ENCODE assay signal across 1 cellular context in genomic region chr1:23791434-23792047, GRCh38.
A peak's percentile ranks its signal among the peaks of the same experiment; 100 is the strongest.
TF ChIP-seq lines count a peak whose summit lies in the region.

No MANE protein-coding gene starts in this region.

TF ChIP-seq in H1, 55 proteins besides CTCF, POLR2A, EP300 and RAD21:
- no peak for TF ChIP-seq ZNF274 (IDR thresholded peaks at IDR 0.05; ENCODE audit: borderline replicate concordance, extremely low read depth, low read length)
- TF ChIP-seq CREB1 (IDR thresholded peaks at IDR 0.05), result no peak
- TF ChIP-seq RFX5 (IDR thresholded peaks at IDR 0.05; ENCODE audit: borderline replicate concordance, low read depth, low read length), result no peak
- TF ChIP-seq GABPA (IDR thresholded peaks at IDR 0.05; ENCODE audit: borderline replicate concordance, insufficient read depth, low read length), result no peak
- TF ChIP-seq USF2 (IDR thresholded peaks at IDR 0.05; ENCODE audit: low read length), result no peak
- TF ChIP-seq TEAD4 (IDR thresholded peaks at IDR 0.05; ENCODE audit: low read depth, low read length), result no peak
- no peak for TF ChIP-seq CHD1 (IDR thresholded peaks at IDR 0.05; ENCODE audit: low read depth, low read length)
- no peak for TF ChIP-seq FOSL1 (IDR thresholded peaks at IDR 0.05; ENCODE audit: insufficient read depth, low read depth, low read length)
- TF ChIP-seq KDM5A (IDR thresholded peaks at IDR 0.05; ENCODE audit: low read length), result no peak
- no peak for TF ChIP-seq BACH1 (IDR thresholded peaks at IDR 0.05; ENCODE audit: low read length)
- no peak for TF ChIP-seq TAF1 (IDR thresholded peaks at IDR 0.05; ENCODE audit: low read depth, low read length)
- TF ChIP-seq MAX (IDR thresholded peaks at IDR 0.05), result no peak; the same call in 1 of the 2 replicates
- peak; percentile 54 for TF ChIP-seq SAP30 (IDR thresholded peaks at IDR 0.05; ENCODE audit: insufficient read depth, insufficient replicate concordance, low read length)
- TF ChIP-seq ATF3 (IDR thresholded peaks at IDR 0.05; ENCODE audit: insufficient read depth, low read depth, low read length), result no peak
- TF ChIP-seq JUN (IDR thresholded peaks at IDR 0.05; ENCODE audit: low read depth, low read length), result no peak
- peak; percentile 1; the same call in 1 of the 2 replicates for TF ChIP-seq SUZ12 (IDR thresholded peaks at IDR 0.05; ENCODE audit: low read length)
- no peak for TF ChIP-seq RBBP5 (IDR thresholded peaks at IDR 0.05; ENCODE audit: borderline replicate concordance, low read depth, low read length)
- no peak for TF ChIP-seq CBX5 (IDR thresholded peaks at IDR 0.05; ENCODE audit: low read depth, low read length)
- TF ChIP-seq SP2 (IDR thresholded peaks at IDR 0.05; ENCODE audit: low read length), result no peak
- TF ChIP-seq RNF2 (IDR thresholded peaks at IDR 0.05; ENCODE audit: borderline replicate concordance, low read depth, low read length, missing control alignments, poor library complexity, severe bottlenecking), result no peak
- no peak for TF ChIP-seq TBP (IDR thresholded peaks at IDR 0.05; ENCODE audit: low read depth, low read length)
- peak; percentile 4 for TF ChIP-seq KDM4A (IDR thresholded peaks at IDR 0.05; ENCODE audit: low read depth, low read length, severe bottlenecking)
- TF ChIP-seq CHD2 (IDR thresholded peaks at IDR 0.05; ENCODE audit: low read length), result no peak
- no peak for TF ChIP-seq BRCA1 (IDR thresholded peaks at IDR 0.05; ENCODE audit: low read depth, low read length)
- no peak for TF ChIP-seq SIN3A (conservative IDR thresholded peaks at IDR 0.05 in 1 of 2, IDR thresholded peaks at IDR 0.05 in 1 of 2; ENCODE audit: low read depth in 1 of 2, low read length in 2 of 2)
- TF ChIP-seq E2F6 (IDR thresholded peaks at IDR 0.05), result no peak
- peak; percentile 11; the same call in 1 of the 2 replicates for TF ChIP-seq PHF8 (conservative IDR thresholded peaks at IDR 0.05; ENCODE audit: low read depth, low read length)
- TF ChIP-seq EGR1 (IDR thresholded peaks at IDR 0.05; ENCODE audit: borderline replicate concordance, low read depth, low read length), result no peak
- no peak for TF ChIP-seq SIX5 (IDR thresholded peaks at IDR 0.05; ENCODE audit: low read depth, low read length)
